1 cellular context compared by ENCODE assay signal in the genomic region with DNA sequence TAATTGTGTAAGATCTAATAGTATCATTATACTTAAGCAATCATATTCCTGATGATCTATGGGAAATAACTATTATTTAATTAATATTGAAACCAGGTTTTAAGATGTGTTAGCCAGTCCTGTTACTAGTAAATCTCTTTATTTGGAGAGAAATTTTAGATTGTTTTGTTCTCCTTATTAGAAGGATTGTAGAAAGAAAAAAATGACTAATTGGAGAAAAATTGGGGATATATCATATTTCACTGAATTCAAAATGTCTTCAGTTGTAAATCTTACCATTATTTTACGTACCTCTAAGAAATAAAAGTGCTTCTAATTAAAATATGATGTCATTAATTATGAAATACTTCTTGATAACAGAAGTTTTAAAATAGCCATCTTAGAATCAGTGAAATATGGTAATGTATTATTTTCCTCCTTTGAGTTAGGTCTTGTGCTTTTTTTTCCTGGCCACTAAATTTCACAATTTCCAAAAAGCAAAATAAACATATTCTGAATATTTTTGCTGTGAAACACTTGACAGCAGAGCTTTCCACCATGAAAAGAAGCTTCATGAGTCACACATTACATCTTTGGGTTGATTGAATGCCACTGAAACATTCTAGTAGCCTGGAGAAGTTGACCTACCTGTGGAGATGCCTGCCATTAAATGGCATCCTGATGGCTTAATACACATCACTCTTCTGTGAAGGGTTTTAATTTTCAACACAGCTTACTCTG.
A peak's percentile ranks its signal among the peaks of the same experiment; 100 is the strongest.
TF ChIP-seq lines count a peak whose summit lies in the region.

No MANE protein-coding gene starts in this region.

TF ChIP-seq in A549, 52 proteins besides CTCF, POLR2A, EP300 and RAD21 (continued from another document):
- TF ChIP-seq HES2 (IDR thresholded peaks at IDR 0.05): no peak
- TF ChIP-seq JUNB (IDR thresholded peaks at IDR 0.05): 0 out of 2 replicates have a peak, but pooled peaks have one; percentile 22
- TF ChIP-seq ZSCAN20 (CRISPR knock-in tag; IDR thresholded peaks at IDR 0.05): no peak
- no peak for TF ChIP-seq FOSB (CRISPR knock-in tag; IDR thresholded peaks at IDR 0.05)
- TF ChIP-seq SREBF2 (IDR thresholded peaks at IDR 0.05): no peak
- no peak for TF ChIP-seq NFE2L2 (conservative IDR thresholded peaks at IDR 0.05; ENCODE audit: low read length)
- no peak for TF ChIP-seq KDM1A (IDR thresholded peaks at IDR 0.05; ENCODE audit: low read depth)
- TF ChIP-seq CEBPB (IDR thresholded peaks at IDR 0.05): peak in 1 of 2 experiments; percentile 64; a peak in 2 of 4 replicates
- TF ChIP-seq FOSL2 (IDR thresholded peaks at IDR 0.05): no peak
- TF ChIP-seq FOSL2 (CRISPR knock-in tag; IDR thresholded peaks at IDR 0.05): peak; percentile 43
- no peak for TF ChIP-seq TP53 (CRISPR knock-in tag; IDR thresholded peaks at IDR 0.05)
- no peak for TF ChIP-seq FOXS1 (CRISPR knock-in tag; IDR thresholded peaks at IDR 0.05)
- TF ChIP-seq CHD2 (IDR thresholded peaks at IDR 0.05; ENCODE audit: low read length, partially characterized antibody): no peak
- no peak for TF ChIP-seq RCOR1 (IDR thresholded peaks at IDR 0.05; ENCODE audit: low read depth, low read length)
